Comparison of ENCODE assay signal across 1 cellular context in the genomic region with DNA sequence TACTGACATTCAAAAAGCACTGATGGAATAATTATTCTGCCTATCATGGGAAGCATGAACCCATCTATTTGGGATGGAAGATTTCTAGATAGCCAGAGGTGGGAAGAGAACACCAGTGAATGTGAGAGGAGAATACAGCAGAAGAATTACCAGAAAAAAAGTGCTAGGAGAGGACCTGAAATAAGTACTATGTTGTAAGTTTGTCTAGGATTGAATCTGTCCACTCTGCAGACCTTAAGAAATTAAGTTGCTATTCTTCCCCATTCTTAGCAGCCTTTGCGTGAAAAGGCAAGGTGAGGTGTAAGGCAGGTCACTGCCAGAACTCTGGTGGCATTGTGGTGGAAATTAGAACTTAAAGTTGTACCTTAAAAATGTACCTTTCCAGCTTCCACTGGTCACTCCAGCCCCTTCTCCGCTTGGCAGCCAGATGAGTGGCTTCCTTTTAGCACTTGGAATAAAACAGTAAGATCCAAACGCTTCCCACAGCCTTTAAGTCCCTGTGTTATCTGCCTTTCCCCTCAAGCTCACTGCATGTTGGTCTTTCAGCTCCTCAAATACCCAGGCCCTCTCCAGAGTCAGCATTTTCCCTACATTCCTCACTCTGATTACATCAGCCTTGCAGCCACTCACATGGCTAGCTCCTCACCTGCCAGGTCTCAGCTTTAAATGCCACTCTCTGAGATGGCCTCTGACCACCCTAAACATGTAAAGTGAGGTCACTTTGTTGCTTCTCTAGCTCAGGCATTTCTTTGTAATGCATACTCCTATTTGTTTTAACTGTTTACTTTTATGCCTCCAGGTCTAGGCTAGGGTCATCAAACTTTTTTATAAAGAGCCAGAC.
TF ChIP-seq lines count a peak whose summit lies in the region.

No MANE protein-coding gene starts in this region.

TF ChIP-seq in GM12878, 131 proteins besides CTCF, POLR2A, EP300 and RAD21:
- TF ChIP-seq BACH1 (IDR thresholded peaks at IDR 0.05; ENCODE audit: borderline replicate concordance): no peak
- TF ChIP-seq LARP7 (IDR thresholded peaks at IDR 0.05): no peak
- no peak for TF ChIP-seq RCOR1 (conservative IDR thresholded peaks at IDR 0.05; ENCODE audit: low read depth, low read length)
- TF ChIP-seq HCFC1 (IDR thresholded peaks at IDR 0.05; ENCODE audit: low read length): no peak
- TF ChIP-seq MEF2B (IDR thresholded peaks at IDR 0.05; ENCODE audit: partially characterized antibody, poor library complexity, severe bottlenecking): no peak
- no peak for TF ChIP-seq ZNF207 (IDR thresholded peaks at IDR 0.05; ENCODE audit: borderline replicate concordance)
